In the genomic region with DNA sequence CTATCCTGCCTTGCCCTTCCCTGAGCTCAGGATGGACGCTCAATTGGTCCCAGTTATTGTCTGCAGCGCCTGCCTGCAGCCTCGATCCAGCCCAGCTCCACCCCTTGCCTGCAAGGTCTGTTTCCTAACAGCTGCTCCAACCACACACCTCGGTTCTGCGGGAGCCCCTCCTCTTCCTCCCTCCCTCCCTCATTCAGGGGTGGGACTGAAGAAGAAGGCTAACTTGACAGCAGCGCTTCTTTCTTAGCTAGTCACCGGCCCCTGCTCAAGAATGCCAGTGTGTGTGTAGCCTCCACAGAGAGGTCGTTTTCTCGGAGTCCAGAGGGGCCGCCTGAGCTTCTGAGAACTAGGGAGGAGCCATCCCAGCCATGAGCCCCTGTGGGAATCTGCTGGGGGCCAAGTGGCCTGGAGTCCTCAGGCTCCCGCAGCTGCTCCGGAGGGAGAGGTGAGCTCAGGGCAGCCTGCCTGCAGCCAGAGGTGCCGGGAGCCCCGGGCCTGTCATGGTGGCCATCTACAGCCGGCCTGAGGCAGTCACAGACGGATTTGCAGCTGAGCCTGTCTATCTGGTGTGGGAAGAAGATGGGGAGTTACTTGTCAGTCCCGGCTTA, we compare ENCODE assay signal across 8 cellular contexts. TPM values are rescaled to one million over a fixed set of nuclear protein-coding genes. Genes with fewer than 3 reads are reported as not detected.
DNase-seq lines count a peak whose midpoint lies in the region; ATAC-seq and TF ChIP-seq lines count a peak whose summit lies in the region.

No MANE protein-coding gene starts in this region.

- peaks cover 35% of the 10 kb centered on the region for H4K20me1 ChIP-seq in smooth muscle cell (ENCODE audit: low read depth)

- H3F3A ChIP-seq in smooth muscle cell (ENCODE audit: low read depth) = peaks cover 27% of the 10 kb centered on the region

- DNase-seq in AG09319 (ENCODE audit: extremely low read depth, low read depth) (peak; percentile 68), iris pigment epithelial cell (ENCODE audit: low read depth) (peak; percentile 98), smooth muscle cell (lab: John Stamatoyannopoulos, UW; ENCODE audit: unreplicated experiment) (peak; percentile 46), NCI-H146 (lab: John Stamatoyannopoulos, UW) (no peak)
- peak; percentile 41 for DNase-seq in activated CD4-positive, CD25-positive, alpha-beta regulatory T cell treated with anti-CD3 and anti-CD28 coated beads, Interleukin-2, amount 50 U/mL, for 72 hours
- peak; percentile 56 for DNase-seq in central memory CD4-positive, alpha-beta T cell

- 9% methylated on average over 17 of the region's 17 CpGs for WGBS in smooth muscle cell (ENCODE audit: low lambda C conversion rate)

- no peaks in the 10 kb centered on the region for H3K9me3 ChIP-seq in smooth muscle cell (replicated peaks; ENCODE audit: low read depth)

- peaks cover 47% of the 10 kb centered on the region for H3K79me2 ChIP-seq in smooth muscle cell (ENCODE audit: low read depth)

- peak overlapping the region; percentile 93 for H3K4me2 ChIP-seq in smooth muscle cell

- H3K4me3 ChIP-seq in smooth muscle cell = peak overlapping the region; percentile 60

- TF ChIP-seq CTCF in AG09319 (IDR thresholded peaks at IDR 0.05; ENCODE audit: low read depth, low read length) (no peak), smooth muscle cell (IDR thresholded peaks at IDR 0.05; ENCODE audit: borderline replicate concordance, insufficient read depth, poor library complexity, severe bottlenecking) (no peak)

- H3K36me3 ChIP-seq in smooth muscle cell (ENCODE audit: low read depth) = no peaks in the 10 kb centered on the region

- H3K9ac ChIP-seq in smooth muscle cell (ENCODE audit: low read depth) = peak overlapping the region; percentile 73

- no peak for TF ChIP-seq EP300 in Ishikawa (IDR thresholded peaks at IDR 0.05; ENCODE audit: borderline replicate concordance)

- H2AFZ ChIP-seq in smooth muscle cell (ENCODE audit: low read depth) = no peak overlapping the region

- no peaks in the 10 kb centered on the region for H3K27me3 ChIP-seq in smooth muscle cell (ENCODE audit: low read depth)

- H3K27ac ChIP-seq in smooth muscle cell (ENCODE audit: low read depth) = peak overlapping the region; percentile 92

- ATAC-seq in GM19035 (IDR thresholded peaks at IDR 0.05; ENCODE audit: unreplicated experiment) = no peak

- H3K4me1 ChIP-seq in smooth muscle cell (ENCODE audit: low read depth) = peaks cover 45% of the 10 kb centered on the region

- TF ChIP-seq RAD21 in Ishikawa (IDR thresholded peaks at IDR 0.05; ENCODE audit: low read depth) = no peak

TF ChIP-seq in Ishikawa, 13 proteins besides CTCF, POLR2A, EP300 and RAD21:
- TF ChIP-seq EGR1 (IDR thresholded peaks at IDR 0.05) (no peak), TAF1 (IDR thresholded peaks at IDR 0.05; ENCODE audit: low read depth) (peak; percentile 45; the same call in 1 of the 2 replicates)

RNA-seq across cellular contexts. Expression of a gene that starts 36.1 kb away (rescaled TPM):
- 126 and 147 TPM in 2 replicates for total RNA-seq in smooth muscle cell
- polyA plus RNA-seq in smooth muscle cell = 85.7 and 141 TPM in 2 replicates

RNA-seq across cellular contexts. Expression of a gene that starts 44.0 kb away (rescaled TPM):
- total RNA-seq in smooth muscle cell = 12.6 and 16.9 TPM in 2 replicates
- 20.2 and 26.3 TPM in 2 replicates for polyA plus RNA-seq in smooth muscle cell
